ENCODE assay signal across 8 cellular contexts in the genomic region with DNA sequence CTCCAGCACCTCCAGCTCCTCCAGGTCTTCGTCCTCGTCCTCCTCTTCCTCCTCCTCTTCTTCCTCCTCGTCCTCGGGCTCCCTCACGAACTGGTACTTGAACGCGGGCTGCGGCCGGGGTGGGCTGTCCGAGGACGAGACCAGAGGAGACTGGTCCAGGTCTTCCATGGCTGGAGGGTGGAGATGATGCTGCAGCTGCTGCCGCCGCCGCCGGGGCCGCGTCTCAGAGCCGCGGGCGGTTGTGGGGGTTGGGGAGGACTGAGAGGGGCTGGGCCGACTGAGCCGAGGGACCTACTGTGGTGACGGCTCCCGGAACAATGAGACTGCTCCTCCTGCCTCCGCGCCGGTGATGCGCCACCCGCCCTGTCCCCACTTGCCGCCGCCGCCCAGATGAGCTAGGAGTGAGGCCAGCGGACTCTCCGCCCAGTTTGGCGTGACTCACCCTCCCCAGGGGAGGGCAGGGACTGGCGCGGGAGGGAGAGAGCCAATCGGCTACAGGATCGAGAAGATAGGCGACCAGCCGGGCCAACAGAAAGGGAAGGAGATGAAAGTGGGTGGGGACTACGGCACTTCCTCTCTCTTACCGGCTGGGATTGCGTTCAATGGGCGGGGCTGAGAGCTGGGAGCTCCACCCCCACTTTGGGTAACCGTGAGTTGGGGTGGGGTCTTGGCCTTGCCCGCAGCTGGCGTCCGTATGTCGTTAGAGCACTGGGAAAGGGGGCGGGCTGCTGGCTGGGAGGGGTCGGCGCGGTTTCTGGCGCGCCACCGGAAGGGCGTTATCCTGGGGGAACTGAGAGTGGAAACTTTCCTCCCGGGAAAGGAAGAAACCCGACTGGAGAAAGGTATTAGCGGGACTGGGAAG. TPM values are rescaled to one million over a fixed set of nuclear protein-coding genes. Genes with fewer than 3 reads are reported as not detected.
DNase-seq lines count a peak whose midpoint lies in the region; ATAC-seq and TF ChIP-seq lines count a peak whose summit lies in the region.

Gene RTN4, minus strand, starts transcription at position 319 of the 862 bp plus-strand sequence. Its CDS starts 151 bp downstream, at position 168.

- no peaks in the 10 kb centered on the region for H3K9me3 Mint-ChIP-seq in activated naive CD4-positive, alpha-beta T cell treated with anti-CD3 and anti-CD28 coated beads, Interleukin-2, amount 50 U/mL, for 72 hours

- peak; percentile 87 for ATAC-seq in HG02610 (IDR thresholded peaks at IDR 0.05; ENCODE audit: unreplicated experiment)
- peak; percentile 88 to 90 for ATAC-seq in activated naive CD4-positive, alpha-beta T cell treated with anti-CD3 and anti-CD28 coated beads, Interleukin-2, amount 50 U/mL, for 72 hours

- peak within 1 kb of the TSS; percentile 98 to 100 for H3K27ac Mint-ChIP-seq in activated naive CD4-positive, alpha-beta T cell treated with anti-CD3 and anti-CD28 coated beads, Interleukin-2, amount 50 U/mL, for 72 hours

- no peak for TF ChIP-seq CTCF in GM10266 (IDR thresholded peaks at IDR 0.05; ENCODE audit: control insufficient read depth, insufficient read depth, low read depth, missing control alignments)

- DNase-seq in GM10266 (ENCODE audit: extremely low spot score) (peak; percentile 96), NCI-H1092 treated with DMSO at 0.1 percent for 48 hours (lab: John Stamatoyannopoulos, UW) (peak; percentile 98), SKM-1 (lab: John Stamatoyannopoulos, UW; ENCODE audit: unreplicated experiment) (peak; percentile 91), glomerular endothelial cell (ENCODE audit: extremely low read depth, low read depth, low spot score) (peak; percentile 70), occipital lobe (lab: John Stamatoyannopoulos, UW) (peak; percentile 99)
- DNase-seq in activated naive CD4-positive, alpha-beta T cell treated with anti-CD3 and anti-CD28 coated beads, Interleukin-2, amount 50 U/mL, for 72 hours (ENCODE audit: low spot score in 2 of 2): peak; percentile 97 to 99

- H3K36me3 Mint-ChIP-seq in activated naive CD4-positive, alpha-beta T cell treated with anti-CD3 and anti-CD28 coated beads, Interleukin-2, amount 50 U/mL, for 72 hours: peaks cover 18 to 29% of the 10 kb centered on the region in 2 donors

- H3K27ac ChIP-seq in temporal lobe (ENCODE audit: low read depth, low read length): peak within 1 kb of the TSS; percentile 95

RNA-seq across cellular contexts. Expression of gene RTN4, which starts in this region (rescaled TPM):
- 10 to 100 TPM; 86.5 to 88.5 TPM for total RNA-seq in activated naive CD4-positive, alpha-beta T cell treated with anti-CD3 and anti-CD28 coated beads, Interleukin-2, amount 50 U/mL, for 72 hours
- total RNA-seq in glomerular endothelial cell: 696 and 759 TPM in 2 replicates
- 588 TPM for total RNA-seq in occipital lobe
- 578 TPM for total RNA-seq in temporal lobe

Comparison
In these comparisons a context has a peak if more than half of its experiments do, and no peak if none do; other contexts are left out.
1. Peak in every context shown above with its lines: DNase-seq, ATAC-seq and H3K27ac ChIP-seq.